8 cellular contexts compared by ENCODE assay signal in the genomic region with DNA sequence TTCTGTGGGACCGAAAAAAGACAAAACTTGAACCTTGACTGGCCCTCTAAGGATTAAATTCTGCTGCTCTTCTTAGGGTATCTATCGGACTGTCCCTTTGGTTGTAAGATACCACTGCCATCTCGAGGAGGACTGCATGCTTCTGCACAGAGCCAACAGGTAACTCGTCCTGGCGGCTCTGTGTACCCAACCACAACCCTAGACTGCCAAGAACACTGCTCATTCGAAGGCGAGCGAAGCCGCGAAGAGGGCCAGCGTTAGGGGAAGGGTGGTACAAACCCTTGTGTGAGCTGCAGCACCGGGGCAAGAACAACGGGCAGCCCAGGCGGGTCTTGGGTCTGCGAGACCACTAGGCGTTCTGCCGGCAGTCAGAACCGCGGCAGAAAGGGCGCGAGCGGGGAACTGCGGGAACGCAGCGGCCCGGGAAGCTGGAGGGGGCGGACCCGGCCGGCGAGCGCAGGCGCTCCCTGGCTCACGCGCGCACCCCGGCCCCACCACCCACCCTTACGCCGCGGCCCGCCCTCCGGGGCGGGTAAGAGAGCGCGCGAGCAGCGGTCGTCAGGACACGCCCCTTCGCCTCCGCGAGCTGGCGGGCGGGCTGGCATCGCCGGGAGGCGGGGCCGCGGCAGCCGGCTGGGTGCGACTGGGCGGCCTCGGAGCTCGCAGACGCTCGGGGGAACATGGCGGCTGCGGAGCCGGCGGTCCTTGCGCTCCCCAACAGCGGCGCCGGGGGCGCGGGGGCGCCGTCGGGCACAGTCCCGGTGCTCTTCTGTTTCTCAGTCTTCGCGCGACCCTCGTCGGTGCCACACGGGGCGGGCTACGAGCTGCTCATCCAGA. TPM values are rescaled to one million over a fixed set of nuclear protein-coding genes. Genes with fewer than 3 reads are reported as not detected.
DNase-seq lines count a peak whose midpoint lies in the region; ATAC-seq lines count a peak whose summit lies in the region.

ISOC1 (plus strand) TSS at position 663 of the 837 bp plus-strand sequence; CDS start at position 681, 18 bp downstream.

- H3K9me3 Mint-ChIP-seq in activated CD8-positive, alpha-beta memory T cell treated with anti-CD3 and anti-CD28 coated beads, Interleukin-2, amount 10 ng/mL, durations not matched to agents 7 days and 5 days (ENCODE audit: low read depth): no peaks in the 10 kb centered on the region

- WGBS in mesodermal cell (ENCODE audit: insufficient coverage in 2 of 2), 2 experiments: 0 to 2% methylated on average over 58 to 81 of the region's 87 CpGs

- peak within 1 kb of the TSS; percentile 77 for H3K27ac Mint-ChIP-seq in activated CD8-positive, alpha-beta memory T cell treated with anti-CD3 and anti-CD28 coated beads, Interleukin-2, amount 10 ng/mL, durations not matched to agents 7 days and 5 days

- peak within 1 kb of the TSS; percentile 76 for H3K27ac ChIP-seq in HUES48 (ENCODE audit: low read depth, low read length)
- no peak within 1 kb of the TSS for H3K27ac ChIP-seq in mesodermal cell (ENCODE audit: low read depth, low read length, severe bottlenecking)

- H3K27me3 ChIP-seq in HUES48 (ENCODE audit: control insufficient read depth, insufficient read depth, low read length) (peaks cover 53% of the 10 kb centered on the region), endocrine pancreas (ENCODE audit: control insufficient read depth, insufficient read depth, low read length) (no peaks in the 10 kb centered on the region)

- H3K4me1 Mint-ChIP-seq in activated CD8-positive, alpha-beta memory T cell treated with anti-CD3 and anti-CD28 coated beads, Interleukin-2, amount 10 ng/mL, durations not matched to agents 7 days and 5 days: peaks cover 28% of the 10 kb centered on the region

- H3K27me3 Mint-ChIP-seq in activated CD8-positive, alpha-beta memory T cell treated with anti-CD3 and anti-CD28 coated beads, Interleukin-2, amount 10 ng/mL, durations not matched to agents 7 days and 5 days: peaks cover 27% of the 10 kb centered on the region

- H3K9ac ChIP-seq in HUES48 (ENCODE audit: low read depth, low read length): peak within 1 kb of the TSS; percentile 68
- H3K9ac ChIP-seq in endocrine pancreas (ENCODE audit: control insufficient read depth, insufficient read depth, low read length): peak within 1 kb of the TSS; percentile 90

- no peaks in the 10 kb centered on the region for H3K36me3 ChIP-seq in HUES48 (ENCODE audit: control insufficient read depth, insufficient read depth, low read length)
- H3K36me3 ChIP-seq in endocrine pancreas (ENCODE audit: control insufficient read depth, insufficient read depth, low read length): no peaks in the 10 kb centered on the region
- no peaks in the 10 kb centered on the region for H3K36me3 ChIP-seq in mesodermal cell (ENCODE audit: control insufficient read depth, insufficient read depth, low read length)

- peaks cover 2% of the 10 kb centered on the region for H3K36me3 Mint-ChIP-seq in activated CD8-positive, alpha-beta memory T cell treated with anti-CD3 and anti-CD28 coated beads, Interleukin-2, amount 10 ng/mL, durations not matched to agents 7 days and 5 days

- peak within 1 kb of the TSS; percentile 94 for H3K4me3 ChIP-seq in HUES48 (ENCODE audit: low read depth, low read length)
- H3K4me3 ChIP-seq in endocrine pancreas (ENCODE audit: control insufficient read depth, insufficient read depth, low read length): peak within 1 kb of the TSS; percentile 86
- peak within 1 kb of the TSS; percentile 75 for H3K4me3 ChIP-seq in mesodermal cell (ENCODE audit: extremely low read depth, insufficient read depth, low read length, poor library complexity, severe bottlenecking)

- DNase-seq in D341Med (ENCODE audit: low spot score) (peak; percentile 96), NOMO-1 treated with dmso at 0.1 percent for 144 hours (lab: John Stamatoyannopoulos, UW; ENCODE audit: unreplicated experiment) (peak; percentile 84)
- DNase-seq in activated CD8-positive, alpha-beta memory T cell treated with anti-CD3 and anti-CD28 coated beads, Interleukin-2, amount 10 ng/mL, durations not matched to agents 7 days and 5 days: peak; percentile 92
- peak; percentile 90 for DNase-seq in stimulated activated CD8-positive, alpha-beta memory T cell treated with anti-CD3 and anti-CD28 coated beads, Interleukin-15, amount 100 ng/mL, for 24 hours (ENCODE audit: low read depth)

- CTCF ChIA-PET in activated CD8-positive, alpha-beta memory T cell treated with anti-CD3 and anti-CD28 coated beads, Interleukin-2, amount 10 ng/mL, durations not matched to agents 7 days and 5 days (lab: Charles Lee): interaction anchor here (0.7 to 3.6 kb wide), 5 partner anchors 11 to 39 kb away, joined by 3 to 51 read pairs (median 4); no protein-coding TSS in a partner anchor

- H3K4me3 Mint-ChIP-seq in activated CD8-positive, alpha-beta memory T cell treated with anti-CD3 and anti-CD28 coated beads, Interleukin-2, amount 10 ng/mL, durations not matched to agents 7 days and 5 days: peak within 1 kb of the TSS; percentile 84

- H3K4me1 ChIP-seq in HUES48 (ENCODE audit: control insufficient read depth, insufficient read depth, low read length) (peaks cover 16% of the 10 kb centered on the region; the same call in 1 of the 2 replicates), endocrine pancreas (ENCODE audit: control insufficient read depth, insufficient read depth, low read length) (peaks cover 14% of the 10 kb centered on the region), mesodermal cell (ENCODE audit: control insufficient read depth, insufficient read depth, low read length, poor library complexity, severe bottlenecking) (peaks cover 9% of the 10 kb centered on the region)

- peak; percentile 88 for ATAC-seq in GM21423 (IDR thresholded peaks at IDR 0.05; ENCODE audit: unreplicated experiment)
- peak; percentile 95 for ATAC-seq in activated CD8-positive, alpha-beta memory T cell treated with anti-CD3 and anti-CD28 coated beads, Interleukin-2, amount 10 ng/mL, durations not matched to agents 7 days and 5 days

- H3K9me3 ChIP-seq in HUES48 (ENCODE audit: control insufficient read depth, insufficient read depth, low read length) (no peaks in the 10 kb centered on the region), endocrine pancreas (ENCODE audit: control insufficient read depth, low read length) (no peaks in the 10 kb centered on the region), mesodermal cell (ENCODE audit: control insufficient read depth, low read length) (no peaks in the 10 kb centered on the region)

RNA-seq across cellular contexts. Expression of gene ISOC1, which starts in this region (rescaled TPM):
- 10 to 100 TPM; 15.5 to 21.4 TPM for total RNA-seq in activated CD8-positive, alpha-beta memory T cell treated with anti-CD3 and anti-CD28 coated beads, Interleukin-2, amount 10 ng/mL, durations not matched to agents 7 days and 5 days
- polyA plus RNA-seq in mesodermal cell (2013, experiment 1 of 2): 15.9 TPM
- 15.8 TPM for polyA plus RNA-seq in mesodermal cell (2013, experiment 2 of 2)
